12 cellular contexts compared by ENCODE assay signal in genomic region chr10:96618648-96619047, GRCh38. TPM values are rescaled to one million over a fixed set of nuclear protein-coding genes. Genes with fewer than 3 reads are reported as not detected.
DNase-seq lines count a peak whose midpoint lies in the region; ATAC-seq and TF ChIP-seq lines count a peak whose summit lies in the region.
"Had no signal": no experiment of that assay in that cellular context is flagged by ENCODE, and none has a peak within 500 bp of the region (broad histone marks: within the 10 kb centered on the region; RNA-seq: fewer than 3 reads in every experiment).

No MANE protein-coding gene starts in this region.

- 9 to 10% methylated on average over 2 of the region's 2 CpGs for WGBS in GM23248 (ENCODE audit: low coverage in 1 of 2, low lambda C conversion rate in 2 of 2, missing lambda C conversion rate in 2 of 2), 2 experiments

- H3K27me3 ChIP-seq in GM23248 (replicated peaks; ENCODE audit: insufficient read depth), result no peaks in the 10 kb centered on the region
- peaks cover 8% of the 10 kb centered on the region for H3K27me3 ChIP-seq in osteoblast (ENCODE audit: insufficient read depth, low read length)

- H3K4me1 ChIP-seq in GM23248 (ENCODE audit: insufficient read depth) (no peaks in the 10 kb centered on the region), osteoblast (ENCODE audit: insufficient read depth, low read length) (peaks cover 11% of the 10 kb centered on the region)

- H3K9me2 ChIP-seq in GM23248 (ENCODE audit: insufficient read depth), result no peaks in the 10 kb centered on the region

- in situ Hi-C loops in GM23248 (cut with MboI), result no loop called here

- DNase-seq in GM23248 (peak; percentile 44), NCI-H82 treated with DMSO at 0.1 percent for 48 hours (lab: John Stamatoyannopoulos, UW; ENCODE audit: unreplicated experiment) (peak; percentile 55), Right ventricle myocardium superior (peak; percentile 56), putamen (ENCODE audit: low spot score) (peak; percentile 45), osteoblast (ENCODE audit: insufficient read length, low spot score, missing footprints) (no peak), ecto neural progenitor cell (ENCODE audit: low spot score) (no peak)
- DNase-seq in activated T-cell treated with anti-CD3 and anti-CD28 coated beads, Interleukin-2, amount 50 U/mL, for 48 hours, result no peak
- DNase-seq: activated CD4-positive, alpha-beta T cell treated with anti-CD3 and anti-CD28 coated beads, Interleukin-2, amount 50 U/mL, for 1 hour; occipital lobe; stimulated activated CD8-positive, alpha-beta memory T cell treated with anti-CD3 and anti-CD28 coated beads, Interleukin-4, amount 100 ng/mL, for 48 hours had no signal

- ATAC-seq in Right ventricle myocardium superior (ENCODE audit: poor library complexity) (peak; percentile 85), HG03571 (IDR thresholded peaks at IDR 0.05; ENCODE audit: unreplicated experiment) (no peak)
- ATAC-seq: Panc1 had no signal

- no peaks in the 10 kb centered on the region for H3K36me3 ChIP-seq in GM23248 (ENCODE audit: low read depth)
- H3K36me3 ChIP-seq in osteoblast (ENCODE audit: insufficient read depth, low read length), result no peaks in the 10 kb centered on the region

- intact Hi-C loops in Right ventricle myocardium superior (cut with DNase I), result no loop called here

- no peak overlapping the region for H2AFZ ChIP-seq in GM23248
- H2AFZ ChIP-seq in osteoblast (ENCODE audit: low read length), result no peak overlapping the region

- H3K79me2 ChIP-seq in GM23248 (ENCODE audit: insufficient read depth) (no peaks in the 10 kb centered on the region), osteoblast (ENCODE audit: insufficient read depth, low read length) (no peaks in the 10 kb centered on the region)

- no peak for TF ChIP-seq CTCF in osteoblast (IDR thresholded peaks at IDR 0.05; ENCODE audit: extremely low read depth, low read depth, low read length)

- no peak overlapping the region for H3K9ac ChIP-seq in GM23248

- no peaks in the 10 kb centered on the region for H3K9me3 ChIP-seq in GM23248 (ENCODE audit: low read depth)
- H3K9me3 ChIP-seq in osteoblast (ENCODE audit: low read depth, low read length), result no peaks in the 10 kb centered on the region

- H3K4me3 ChIP-seq in GM23248 (no peak overlapping the region), osteoblast (ENCODE audit: insufficient read depth, low read length) (no peak overlapping the region)

- peaks cover 7% of the 10 kb centered on the region for H3F3A ChIP-seq in GM23248 (ENCODE audit: insufficient read depth)

- H3K4me2 ChIP-seq in GM23248 (ENCODE audit: unreplicated experiment) (no peak overlapping the region), osteoblast (ENCODE audit: insufficient read depth, low read length) (no peak overlapping the region)

- H4K20me1 ChIP-seq in GM23248 (ENCODE audit: insufficient read depth) (no peaks in the 10 kb centered on the region), osteoblast (ENCODE audit: insufficient read depth, low read length) (no peaks in the 10 kb centered on the region)

- H3K27ac ChIP-seq in GM23248, result no peak overlapping the region
- H3K27ac ChIP-seq in osteoblast (ENCODE audit: low read depth, low read length), result no peak overlapping the region

RNA-seq across cellular contexts. Expression of gene TM9SF3, which starts 31.8 kb away (rescaled TPM):
- 175 and 281 TPM in 2 replicates for total RNA-seq in GM23248 (2014; rRNA removed; shearing (Covaris generic))
- polyA plus RNA-seq in GM23248 (2016; fragmentation: Nextera tagmentation; extraction: Ambion mirVana), result 124 and 130 TPM in 2 replicates
- 68.5 TPM for total RNA-seq in Right ventricle myocardium superior
- 118 and 124 TPM in 2 replicates for total RNA-seq in osteoblast

Comparison
In these comparisons a context has a peak if more than half of its experiments do, and no peak if none do; other contexts are left out.
1. DNase-seq: peak in GM23248 (single experiment), NCI-H82 treated with DMSO at 0.1 percent for 48 hours (single experiment), Right ventricle myocardium superior (single experiment) and putamen (single experiment); none in activated T-cell treated with anti-CD3 and anti-CD28 coated beads, Interleukin-2, amount 50 U/mL, for 48 hours (0 of 2), osteoblast (single experiment) and ecto neural progenitor cell (single experiment).